Comparison of ENCODE assay signal across 1 cellular context in genomic region chr9:5493597-5494511, GRCh38.
TF ChIP-seq lines count a peak whose summit lies in the region.

No MANE protein-coding gene starts in this region.

TF ChIP-seq in A549, 52 proteins besides CTCF, POLR2A, EP300 and RAD21 (continued from another document):
- TF ChIP-seq ATOH8 (CRISPR knock-in tag; IDR thresholded peaks at IDR 0.05; ENCODE audit: low read depth) (no peak), MAFK (IDR thresholded peaks at IDR 0.05; ENCODE audit: partially characterized antibody) (peak; percentile 99), RCOR1 (IDR thresholded peaks at IDR 0.05; ENCODE audit: low read depth, low read length) (no peak), REST (IDR thresholded peaks at IDR 0.05) (no peak), HMGXB4 (CRISPR knock-in tag; IDR thresholded peaks at IDR 0.05; ENCODE audit: borderline replicate concordance) (no peak), NR3C1 (IDR thresholded peaks at IDR 0.05) (no peak)
